In the genomic region with DNA sequence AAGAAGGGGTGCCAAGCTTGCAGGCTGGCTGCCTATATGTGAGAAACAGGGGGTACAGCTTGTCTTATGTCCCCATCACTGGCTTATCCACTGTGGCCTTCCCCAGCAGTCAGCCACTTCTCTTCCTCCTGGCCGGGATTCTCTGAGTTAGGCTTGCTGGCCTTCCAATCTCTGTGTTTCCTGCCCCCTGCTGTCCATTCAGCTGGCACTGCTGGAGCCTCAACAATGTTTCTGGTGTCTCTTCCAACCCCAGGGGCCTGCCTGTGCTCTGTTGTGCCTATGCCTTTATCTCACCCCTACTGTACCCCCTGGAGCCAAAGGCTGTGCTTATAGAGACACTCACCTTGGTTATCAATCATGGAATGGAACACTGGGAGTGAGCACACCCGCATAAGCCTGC, we compare ENCODE assay signal across 8 cellular contexts. TPM values are rescaled to one million over a fixed set of nuclear protein-coding genes. Genes with fewer than 3 reads are reported as not detected.
DNase-seq lines count a peak whose midpoint lies in the region; ATAC-seq and TF ChIP-seq lines count a peak whose summit lies in the region.

No MANE protein-coding gene starts in this region.

- CTCF ChIA-PET in HEK293T (lab: Yijun Ruan, JAX): no interaction called here

- H3K4me3 ChIP-seq in BE2C (ENCODE audit: low read depth, low read length) (no peak overlapping the region), aorta (ENCODE audit: low read length in 2 of 2) (no peak overlapping the region)

- H3K27me3 ChIP-seq in BE2C: peaks cover 11% of the 10 kb centered on the region
- no peaks in the 10 kb centered on the region for H3K27me3 ChIP-seq in aorta (ENCODE audit: control insufficient read depth in 1 of 2, insufficient read depth in 2 of 2, low read length in 1 of 2)

- H3K36me3 ChIP-seq in BE2C (no peaks in the 10 kb centered on the region), aorta (ENCODE audit: control insufficient read depth in 1 of 2, insufficient read depth in 2 of 2, low read length in 1 of 2) (no peaks in the 10 kb centered on the region)

- TF ChIP-seq CTCF in BE2C (IDR thresholded peaks at IDR 0.05; ENCODE audit: low read depth, low read length): peak; percentile 49

- H3K9me3 ChIP-seq in BE2C (no peaks in the 10 kb centered on the region), aorta (ENCODE audit: control insufficient read depth, low read length) (no peaks in the 10 kb centered on the region)

- WGBS in aorta, 2 donors: 76 to 78% methylated on average over 2 of the region's 2 CpGs

- intact Hi-C loops in aorta (cut with DNase I): no loop called here

- DNase-seq in BE2C (peak; percentile 34), HEK293T (ENCODE audit: extremely low spot score) (peak; percentile 28), amygdala (lab: John Stamatoyannopoulos, UW) (peak in 47 of 56 donors; percentile 4 to 83 (median 39)), inferior parietal cortex (ENCODE audit: extremely low spot score) (peak; percentile 73), aorta (no peak)

- POLR2A ChIA-PET in HEK293T (lab: Yijun Ruan, JAX): no interaction called here

- no peaks in the 10 kb centered on the region for H3K4me1 ChIP-seq in BE2C
- H3K4me1 ChIP-seq in aorta (ENCODE audit: control insufficient read depth in 1 of 2, insufficient read depth in 2 of 2, low read length in 2 of 2): peaks cover 0 to 8% of the 10 kb centered on the region in 2 donors

- no peak overlapping the region for H3K27ac ChIP-seq in aorta (ENCODE audit: low read depth in 1 of 2, low read length in 2 of 2)

- ATAC-seq in aorta (ENCODE audit: low FRiP score) (peak; percentile 50), HG03095 (IDR thresholded peaks at IDR 0.05; ENCODE audit: unreplicated experiment) (no peak), GM19023 (IDR thresholded peaks at IDR 0.05; ENCODE audit: unreplicated experiment) (no peak), GM21786 (IDR thresholded peaks at IDR 0.05; ENCODE audit: unreplicated experiment) (no peak)

TF ChIP-seq in HEK293T, 16 proteins besides CTCF, POLR2A, EP300 and RAD21:
- TF ChIP-seq LEF1 (IDR thresholded peaks at IDR 0.05; ENCODE audit: borderline replicate concordance) (no peak), ARNT (IDR thresholded peaks at IDR 0.05) (no peak), CTBP1 (IDR thresholded peaks at IDR 0.05; ENCODE audit: borderline replicate concordance) (no peak), SUZ12 (IDR thresholded peaks at IDR 0.05) (no peak), ZNF384 (IDR thresholded peaks at IDR 0.05) (no peak), TARDBP (IDR thresholded peaks at IDR 0.05) (no peak), BHLHE40 (IDR thresholded peaks at IDR 0.05; ENCODE audit: borderline replicate concordance) (no peak), FOXM1 (IDR thresholded peaks at IDR 0.05; ENCODE audit: borderline replicate concordance) (no peak), SP1 (IDR thresholded peaks at IDR 0.05) (no peak), HDGF (IDR thresholded peaks at IDR 0.05; ENCODE audit: borderline replicate concordance) (no peak), FOXK2 (IDR thresholded peaks at IDR 0.05) (no peak)
- TF ChIP-seq, protein P1, sequence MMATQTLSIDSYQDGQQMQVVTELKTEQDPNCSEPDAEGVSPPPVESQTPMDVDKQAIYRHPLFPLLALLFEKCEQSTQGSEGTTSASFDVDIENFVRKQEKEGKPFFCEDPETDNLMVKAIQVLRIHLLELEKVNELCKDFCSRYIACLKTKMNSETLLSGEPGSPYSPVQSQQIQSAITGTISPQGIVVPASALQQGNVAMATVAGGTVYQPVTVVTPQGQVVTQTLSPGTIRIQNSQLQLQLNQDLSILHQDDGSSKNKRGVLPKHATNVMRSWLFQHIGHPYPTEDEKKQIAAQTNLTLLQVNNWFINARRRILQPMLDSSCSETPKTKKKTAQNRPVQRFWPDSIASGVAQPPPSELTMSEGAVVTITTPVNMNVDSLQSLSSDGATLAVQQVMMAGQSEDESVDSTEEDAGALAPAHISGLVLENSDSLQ (IDR thresholded peaks at IDR 0.05): no peak

RNA-seq across cellular contexts. Expression of a gene that starts 36.5 kb away (rescaled TPM):
- 120 TPM for polyA plus RNA-seq in BE2C (2012; ENCODE audit: insufficient read depth, insufficient read length, low read depth)
- 10 to 100 TPM; 38.7 to 40.5 TPM for total RNA-seq in aorta
- 10 to 100 TPM; 52.0 to 86.1 TPM for polyA plus RNA-seq in aorta

RNA-seq across cellular contexts. Expression of a gene that starts 36.6 kb away (rescaled TPM):
- 29.2 TPM for polyA plus RNA-seq in BE2C (2012; ENCODE audit: insufficient read depth, insufficient read length, low read depth)
- 10 to 100 TPM; 28.0 to 29.7 TPM for total RNA-seq in aorta
- polyA plus RNA-seq in aorta: 10 to 100 TPM; 29.7 to 32.7 TPM

Comparison
In these comparisons a context has a peak if more than half of its experiments do, and no peak if none do; other contexts are left out.
1. DNase-seq: peak in BE2C (single experiment), HEK293T (single experiment), amygdala (47 of 56) and inferior parietal cortex (single experiment); none in aorta (0 of 2).